In genomic region chr9:78601957-78602565, GRCh38 we compare ENCODE assay signal across 8 cellular contexts.
DNase-seq lines count a peak whose midpoint lies in the region; ATAC-seq and TF ChIP-seq lines count a peak whose summit lies in the region.

No MANE protein-coding gene starts in this region.

- peaks cover 3% of the 10 kb centered on the region for H3K27me3 ChIP-seq in RWPE2 (ENCODE audit: insufficient read depth, poor library complexity, severe bottlenecking)

- no peak for TF ChIP-seq POLR2A in lower leg skin (IDR thresholded peaks at IDR 0.05)

- H3K4me3 ChIP-seq in RWPE2 (ENCODE audit: severe bottlenecking) (no peak overlapping the region), lower leg skin (ENCODE audit: low read depth, poor library complexity, severe bottlenecking) (no peak overlapping the region)

- H3K27ac ChIP-seq in RWPE2 (ENCODE audit: poor library complexity, severe bottlenecking): no peak overlapping the region

- H3K9me3 ChIP-seq in RWPE2 (ENCODE audit: severe bottlenecking): no peaks in the 10 kb centered on the region

- DNase-seq in DMS79 treated with DMSO at 0.1 percent for 48 hours (lab: John Stamatoyannopoulos, UW) (peak; percentile 30), M059J (ENCODE audit: low read depth) (peak; percentile 74), RWPE2 (ENCODE audit: low spot score) (no peak), fibroblast of peridontal ligament (ENCODE audit: extremely low read depth) (peak; percentile 79), retina (peak; percentile 76), activated gamma-delta T cell treated with Interleukin-2 at 50 U/mL for 16 hours (no peak), lower leg skin (ENCODE audit: low spot score in 2 of 2) (no peak)

- TF ChIP-seq CTCF in RWPE2 (IDR thresholded peaks at IDR 0.05; ENCODE audit: poor library complexity, severe bottlenecking): peak; percentile 91
- no peak for TF ChIP-seq CTCF in lower leg skin (IDR thresholded peaks at IDR 0.05)

- ATAC-seq in GM19452 (IDR thresholded peaks at IDR 0.05; ENCODE audit: unreplicated experiment) (peak; percentile 81), RWPE2 (ENCODE audit: low read depth) (peak; percentile 86)

- WGBS in lower leg skin, 2 donors: 13 to 14% methylated on average over 7 of the region's 7 CpGs

- intact Hi-C loops in lower leg skin (cut with DNase I; ENCODE audit: low total_unique reads): no loop called here

- H3K4me1 ChIP-seq in RWPE2 (ENCODE audit: insufficient read depth, poor library complexity, severe bottlenecking): peaks cover 6% of the 10 kb centered on the region

- no peaks in the 10 kb centered on the region for H3K36me3 ChIP-seq in RWPE2 (ENCODE audit: low read depth)

Comparison
In these comparisons a context has a peak if more than half of its experiments do, and no peak if none do; other contexts are left out.
1. DNase-seq: peak in DMS79 treated with DMSO at 0.1 percent for 48 hours (single experiment), M059J (single experiment), fibroblast of peridontal ligament (single experiment) and retina (single experiment); none in RWPE2 (single experiment), activated gamma-delta T cell treated with Interleukin-2 at 50 U/mL for 16 hours (single experiment) and lower leg skin (0 of 2).